ENCODE assay signal across 16 cellular contexts in genomic region chr5:103499236-103499635, GRCh38.
A peak's percentile ranks its signal among the peaks of the same experiment; 100 is the strongest.
DNase-seq lines count a peak whose midpoint lies in the region; TF ChIP-seq lines count a peak whose summit lies in the region.
"Had no signal": no experiment of that assay in that cellular context is flagged by ENCODE, and none has a peak within 500 bp of the region (broad histone marks: within the 10 kb centered on the region; RNA-seq: fewer than 3 reads in every experiment).

No MANE protein-coding gene starts in this region.

- peak overlapping the region; percentile 93 for H3K27ac ChIP-seq in endodermal cell (ENCODE audit: low read depth, low read length)
- no peak overlapping the region for H3K27ac ChIP-seq in osteoblast (ENCODE audit: low read depth, low read length)
- H3K27ac ChIP-seq: GM23248 had no signal

- H3K4me3 ChIP-seq in endodermal cell (ENCODE audit: low read length) (no peak overlapping the region), osteoblast (ENCODE audit: insufficient read depth, low read length) (no peak overlapping the region), BE2C (ENCODE audit: low read depth, low read length) (no peak overlapping the region)
- H3K4me3 ChIP-seq: GM23248, MG63 had no signal

- H3K4me1 Mint-ChIP-seq in HFFc6 (ENCODE audit: low read depth) (peaks cover 39% of the 10 kb centered on the region), endodermal cell (no peaks in the 10 kb centered on the region)
- H3K4me1 Mint-ChIP-seq: B cell had no signal

- WGBS in endodermal cell (ENCODE audit: insufficient coverage in 1 of 2, insufficient read length in 1 of 2), 2 experiments = 54 to 55% methylated on average over 5 of the region's 5 CpGs

- peak overlapping the region; percentile 38 for H3K4me3 Mint-ChIP-seq in HFFc6
- no peak overlapping the region for H3K4me3 Mint-ChIP-seq in endodermal cell
- H3K4me3 Mint-ChIP-seq: B cell; CD4-positive, alpha-beta memory T cell had no signal

- H3K9me3 ChIP-seq in ES-I3 (ENCODE audit: control insufficient read depth, insufficient read depth, low read length) (no peaks in the 10 kb centered on the region), endodermal cell (ENCODE audit: control insufficient read depth, low read length) (no peaks in the 10 kb centered on the region), osteoblast (ENCODE audit: low read depth, low read length) (no peaks in the 10 kb centered on the region), BE2C (no peaks in the 10 kb centered on the region)
- H3K9me3 ChIP-seq: MG63 had no signal

- H3K27ac Mint-ChIP-seq in HFFc6 (no peak overlapping the region), endodermal cell (no peak overlapping the region)
- H3K27ac Mint-ChIP-seq: B cell; CD4-positive, alpha-beta memory T cell had no signal

- DNase-seq in HFFc6 (no peak), endodermal cell (no peak), osteoblast (ENCODE audit: insufficient read length, low spot score, missing footprints) (no peak), foreskin melanocyte (no peak), BE2C (no peak), NCI-H2081 (lab: John Stamatoyannopoulos, UW) (no peak)
- DNase-seq: CD4-positive, alpha-beta memory T cell; DMS79 treated with DMSO at 0.1 percent for 48 hours; GM23248; MG63; NCI-H1092 treated with DMSO at 0.1 percent for 48 hours; NCI-H1694; NCI-H510A treated with DMSO at 0.1 percent for 48 hours; SHP77 treated with DMSO at 0.1 percent for 48 hours had no signal

- 0 out of 2 replicates have a peak, but pooled peaks cover 5% of the 10 kb centered on the region for H3K27me3 Mint-ChIP-seq in HFFc6 (ENCODE audit: insufficient read depth)
- no peaks in the 10 kb centered on the region for H3K27me3 Mint-ChIP-seq in endodermal cell (ENCODE audit: insufficient read depth)

- peak overlapping the region; percentile 75 for H2AFZ ChIP-seq in osteoblast (ENCODE audit: low read length)
- H2AFZ ChIP-seq: GM23248 had no signal

- peak overlapping the region; percentile 54 for H3K4me2 ChIP-seq in osteoblast (ENCODE audit: insufficient read depth, low read length)

- no peaks in the 10 kb centered on the region for H3K36me3 ChIP-seq in ES-I3 (ENCODE audit: insufficient read depth, low read length)
- H3K36me3 ChIP-seq in endodermal cell (ENCODE audit: control insufficient read depth, insufficient read depth, low read length) = no peaks in the 10 kb centered on the region
- H3K36me3 ChIP-seq in osteoblast (ENCODE audit: insufficient read depth, low read length) = no peaks in the 10 kb centered on the region
- no peaks in the 10 kb centered on the region for H3K36me3 ChIP-seq in BE2C
- H3K36me3 ChIP-seq: MG63 had no signal

- H3K9me3 Mint-ChIP-seq in HFFc6 = no peaks in the 10 kb centered on the region
- H3K9me3 Mint-ChIP-seq in endodermal cell = no peaks in the 10 kb centered on the region

- H3K27me3 ChIP-seq in endodermal cell (ENCODE audit: control insufficient read depth, insufficient read depth, low read length, poor library complexity, severe bottlenecking) (no peaks in the 10 kb centered on the region), osteoblast (ENCODE audit: insufficient read depth, low read length) (no peaks in the 10 kb centered on the region), BE2C (no peaks in the 10 kb centered on the region)
- H3K27me3 ChIP-seq: MG63 had no signal

- TF ChIP-seq CTCF in HFFc6 (IDR thresholded peaks at IDR 0.05) (no peak), endodermal cell (conservative IDR thresholded peaks at IDR 0.05) (no peak), osteoblast (IDR thresholded peaks at IDR 0.05; ENCODE audit: extremely low read depth, low read depth, low read length) (no peak), BE2C (IDR thresholded peaks at IDR 0.05; ENCODE audit: low read depth, low read length) (no peak)

- H3K36me3 Mint-ChIP-seq in HFFc6 (ENCODE audit: low read depth) (peaks cover 5% of the 10 kb centered on the region; the same call in 1 of the 2 replicates), endodermal cell (ENCODE audit: low read depth) (no peaks in the 10 kb centered on the region)
- H3K36me3 Mint-ChIP-seq: CD4-positive, alpha-beta memory T cell had no signal

- no peaks in the 10 kb centered on the region for H4K20me1 ChIP-seq in osteoblast (ENCODE audit: insufficient read depth, low read length)

- H3K79me2 ChIP-seq in osteoblast (ENCODE audit: insufficient read depth, low read length) = no peaks in the 10 kb centered on the region

- H3K4me1 ChIP-seq in ES-I3 (ENCODE audit: insufficient read depth, low read length) (peaks cover 13% of the 10 kb centered on the region), endodermal cell (ENCODE audit: control insufficient read depth, insufficient read depth, low read length) (no peaks in the 10 kb centered on the region), osteoblast (ENCODE audit: insufficient read depth, low read length) (peaks cover 5% of the 10 kb centered on the region), BE2C (no peaks in the 10 kb centered on the region)

- H3K9ac ChIP-seq in ES-I3 (ENCODE audit: low read depth, low read length) (peak overlapping the region; percentile 5; the same call in 1 of the 2 replicates), endodermal cell (ENCODE audit: extremely low read depth, low read length, poor library complexity, severe bottlenecking) (no peak overlapping the region)
- H3K9ac ChIP-seq: GM23248 had no signal
